ENCODE assay signal across 10 cellular contexts in genomic region chr1:113153116-113153803, GRCh38.
DNase-seq lines count a peak whose midpoint lies in the region; ATAC-seq and TF ChIP-seq lines count a peak whose summit lies in the region.
"Had no signal": no experiment of that assay in that cellular context is flagged by ENCODE, and none has a peak within 500 bp of the region (broad histone marks: within the 10 kb centered on the region; RNA-seq: fewer than 3 reads in every experiment).

No MANE protein-coding gene starts in this region.

- no peak for TF ChIP-seq POLR2A in IMR-90 (IDR thresholded peaks at IDR 0.05; ENCODE audit: low read depth, low read length)
- no peak for TF ChIP-seq POLR2A in testis (IDR thresholded peaks at IDR 0.05)

- intact Hi-C loops in IMR-90 (cut with micrococcal nuclease) (no loop called here), sciatic nerve (cut with DNase I) (no loop called here), posterior cingulate gyrus (cut with DNase I) (no loop called here), testis (cut with DNase I; ENCODE audit: low total_unique reads) (no loop called here)

- H2BK5ac ChIP-seq in IMR-90 (ENCODE audit: low read depth, low read length, poor library complexity, severe bottlenecking): no peak overlapping the region

- dilution Hi-C loops in IMR-90 (cut with HindIII; ENCODE audit: low sequenced_read_pairs, unreplicated experiment): no loop called here

- peak; percentile 35; the same call in 1 of the 2 replicates for ATAC-seq in IMR-90 (ENCODE audit: low read depth)
- peak; percentile 74 for ATAC-seq in sciatic nerve
- no peak for ATAC-seq in activated naive CD4-positive, alpha-beta T cell treated with anti-CD3 and anti-CD28 coated beads, Interleukin-2, amount 50 U/mL, for 72 hours

- H3K56ac ChIP-seq in IMR-90 (ENCODE audit: extremely low read depth, insufficient read depth, low read length): no peak overlapping the region

- DNase-seq in IMR-90: no peak
- DNase-seq in RWPE1 (ENCODE audit: low spot score): peak; percentile 52
- peak; percentile 45 for DNase-seq in fibroblast of mammary gland (ENCODE audit: low read depth)
- DNase-seq in sciatic nerve (ENCODE audit: low spot score): no peak
- no peak for DNase-seq in posterior cingulate gyrus
- DNase-seq in activated naive CD4-positive, alpha-beta T cell treated with anti-CD3 and anti-CD28 coated beads, Interleukin-2, amount 50 U/mL, for 72 hours (ENCODE audit: low spot score in 2 of 2): no peak
- no peak for DNase-seq in testis
- DNase-seq: activated CD4-positive, alpha-beta T cell treated with anti-CD3 and anti-CD28 coated beads for 48 hours; activated gamma-delta T cell had no signal

- H3K9me3 ChIP-seq in IMR-90 (ENCODE audit: control insufficient read depth, insufficient read depth, low read length) (peaks cover 5% of the 10 kb centered on the region; the same call in 1 of the 2 replicates), testis (no peaks in the 10 kb centered on the region)

- no peak overlapping the region for H3K4me2 ChIP-seq in IMR-90 (ENCODE audit: low read depth, low read length)

- no peak overlapping the region for H2AFZ ChIP-seq in IMR-90 (replicated peaks; ENCODE audit: low read length, poor library complexity)

- BruUV-seq in IMR-90 (replicated peaks; lab: Mats Ljungman, UMichigan): no TSS peak

- H4K91ac ChIP-seq in IMR-90 (ENCODE audit: insufficient read depth, low read depth, low read length): no peak overlapping the region

- H2AK9ac ChIP-seq in IMR-90 (replicated peaks; ENCODE audit: low read depth, low read length, poor library complexity): no peak overlapping the region

- TF ChIP-seq RAD21 in IMR-90 (IDR thresholded peaks at IDR 0.05; ENCODE audit: low read length): no peak

- H3K36me3 Mint-ChIP-seq in activated naive CD4-positive, alpha-beta T cell treated with anti-CD3 and anti-CD28 coated beads, Interleukin-2, amount 50 U/mL, for 72 hours: peaks cover 0 to 20% of the 10 kb centered on the region in 2 donors

- no peak overlapping the region for H3K27ac ChIP-seq in IMR-90 (ENCODE audit: insufficient read depth, low read length)
- no peak overlapping the region for H3K27ac ChIP-seq in RWPE1
- no peak overlapping the region for H3K27ac ChIP-seq in testis

- H2BK120ac ChIP-seq in IMR-90 (ENCODE audit: low read depth, low read length): no peak overlapping the region

- no peak overlapping the region for H3K23ac ChIP-seq in IMR-90 (ENCODE audit: low read depth, low read length)

- no peak overlapping the region for H2BK15ac ChIP-seq in IMR-90 (ENCODE audit: low read depth, low read length)

- no peaks in the 10 kb centered on the region for H4K20me1 ChIP-seq in IMR-90 (ENCODE audit: insufficient read depth, low read length)

- CTCF ChIA-PET in IMR-90 (lab: Yijun Ruan, JAX): interaction anchor here (0.6 kb wide), 1 partner anchor 219 kb away, joined by 3 read pairs; no protein-coding TSS in a partner anchor
- CTCF ChIA-PET in RWPE1 (lab: Yijun Ruan, JAX): interaction anchor here (0.7 kb wide), 2 partner anchors 36 to 108 kb away, joined by 3 to 4 read pairs; no protein-coding TSS in a partner anchor

- no peak overlapping the region for H4K5ac ChIP-seq in IMR-90 (ENCODE audit: low read depth, low read length)

- peak overlapping the region in 1 of 2 donors; percentile 33 for H3K27ac Mint-ChIP-seq in activated naive CD4-positive, alpha-beta T cell treated with anti-CD3 and anti-CD28 coated beads, Interleukin-2, amount 50 U/mL, for 72 hours
- H3K27ac Mint-ChIP-seq: stimulated activated naive CD8-positive, alpha-beta T cell treated with anti-CD3 and anti-CD28 coated beads, Interleukin-15, Interleukin-2, amounts not matched to agents 100 ng/mL and 50 ng/mL, for 24 hours had no signal

- H3K14ac ChIP-seq in IMR-90 (replicated peaks; ENCODE audit: low read depth, low read length): no peak overlapping the region

- H3K36me3 ChIP-seq in IMR-90 (ENCODE audit: control insufficient read depth, insufficient read depth, low read length) (no peaks in the 10 kb centered on the region), testis (ENCODE audit: low read depth, missing control alignments) (no peaks in the 10 kb centered on the region)

- no peak overlapping the region for H2BK20ac ChIP-seq in IMR-90 (ENCODE audit: low read depth, low read length)

- no peak overlapping the region for H3K18ac ChIP-seq in IMR-90 (ENCODE audit: low read depth, low read length)

- H3K79me1 ChIP-seq in IMR-90 (ENCODE audit: low read depth in 1 of 2, low read length in 2 of 2): no peaks in the 10 kb centered on the region

- H3K9me3 Mint-ChIP-seq in activated naive CD4-positive, alpha-beta T cell treated with anti-CD3 and anti-CD28 coated beads, Interleukin-2, amount 50 U/mL, for 72 hours: peaks cover 7 to 12% of the 10 kb centered on the region in 2 donors

- H3K27me3 ChIP-seq in IMR-90 (ENCODE audit: control insufficient read depth, insufficient read depth, low read length): no peaks in the 10 kb centered on the region
- no peaks in the 10 kb centered on the region for H3K27me3 ChIP-seq in testis

- H3K4me3 ChIP-seq in IMR-90 (ENCODE audit: insufficient read depth, low read depth, low read length) (no peak overlapping the region), fibroblast of mammary gland (ENCODE audit: control insufficient read depth, low read depth, low read length) (no peak overlapping the region), testis (no peak overlapping the region)

- H3K9ac ChIP-seq in IMR-90 (ENCODE audit: low read depth, low read length): no peak overlapping the region

- in situ Hi-C loops in IMR-90 (cut with MboI; ENCODE audit: low sequenced_read_pairs): no loop called here

- 79% methylated on average over 2 of the region's 5 CpGs; no CpG with 5 or more reads in 1 of the 2 experiments for WGBS in IMR-90 (ENCODE audit: extremely low coverage in 2 of 2, insufficient read length in 1 of 2), 2 experiments
- WGBS in testis, 2 donors: 82 to 89% methylated on average over 5 of the region's 5 CpGs

- no peak for TF ChIP-seq CTCF in IMR-90 (conservative IDR thresholded peaks at IDR 0.05; ENCODE audit: low read depth, low read length)
- TF ChIP-seq CTCF in RWPE1 (conservative IDR thresholded peaks at IDR 0.05; ENCODE audit: low read depth): no peak
- TF ChIP-seq CTCF in fibroblast of mammary gland (conservative IDR thresholded peaks at IDR 0.05; ENCODE audit: control insufficient read depth, insufficient read depth, low read depth, low read length): no peak
- TF ChIP-seq CTCF in testis (IDR thresholded peaks at IDR 0.05): no peak

- no peak overlapping the region for H3K4ac ChIP-seq in IMR-90 (ENCODE audit: low read depth, low read length)

- H4K8ac ChIP-seq in IMR-90 (ENCODE audit: low read depth in 2 of 2, low read length in 2 of 2): no peak overlapping the region

- POLR2A ChIA-PET in IMR-90 (lab: Charles Lee; ENCODE audit: unreplicated experiment): no interaction called here
- POLR2A ChIA-PET in RWPE1 (lab: Yijun Ruan, JAX; ENCODE audit: low non-redundant PET): no interaction called here

- H3K9me1 ChIP-seq in IMR-90 (ENCODE audit: insufficient read depth, low read length): no peaks in the 10 kb centered on the region

- no peaks in the 10 kb centered on the region for H3K4me1 ChIP-seq in IMR-90 (ENCODE audit: control insufficient read depth, insufficient read depth, low read length)
- H3K4me1 ChIP-seq in testis: no peaks in the 10 kb centered on the region

- no peak overlapping the region for H2AK5ac ChIP-seq in IMR-90 (ENCODE audit: low read depth, low read length)

TF ChIP-seq in IMR-90, 13 proteins besides CTCF, POLR2A, EP300 and RAD21:
- TF ChIP-seq CEBPB (IDR thresholded peaks at IDR 0.05; ENCODE audit: low read depth, low read length): no peak
- TF ChIP-seq, protein P1, sequence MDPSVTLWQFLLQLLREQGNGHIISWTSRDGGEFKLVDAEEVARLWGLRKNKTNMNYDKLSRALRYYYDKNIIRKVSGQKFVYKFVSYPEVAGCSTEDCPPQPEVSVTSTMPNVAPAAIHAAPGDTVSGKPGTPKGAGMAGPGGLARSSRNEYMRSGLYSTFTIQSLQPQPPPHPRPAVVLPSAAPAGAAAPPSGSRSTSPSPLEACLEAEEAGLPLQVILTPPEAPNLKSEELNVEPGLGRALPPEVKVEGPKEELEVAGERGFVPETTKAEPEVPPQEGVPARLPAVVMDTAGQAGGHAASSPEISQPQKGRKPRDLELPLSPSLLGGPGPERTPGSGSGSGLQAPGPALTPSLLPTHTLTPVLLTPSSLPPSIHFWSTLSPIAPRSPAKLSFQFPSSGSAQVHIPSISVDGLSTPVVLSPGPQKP (IDR thresholded peaks at IDR 0.05; ENCODE audit: borderline replicate concordance, low read depth, low read length): no peak
- TF ChIP-seq, protein P2, sequence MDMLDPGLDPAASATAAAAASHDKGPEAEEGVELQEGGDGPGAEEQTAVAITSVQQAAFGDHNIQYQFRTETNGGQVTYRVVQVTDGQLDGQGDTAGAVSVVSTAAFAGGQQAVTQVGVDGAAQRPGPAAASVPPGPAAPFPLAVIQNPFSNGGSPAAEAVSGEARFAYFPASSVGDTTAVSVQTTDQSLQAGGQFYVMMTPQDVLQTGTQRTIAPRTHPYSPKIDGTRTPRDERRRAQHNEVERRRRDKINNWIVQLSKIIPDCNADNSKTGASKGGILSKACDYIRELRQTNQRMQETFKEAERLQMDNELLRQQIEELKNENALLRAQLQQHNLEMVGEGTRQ (IDR thresholded peaks at IDR 0.05; ENCODE audit: low read depth, low read length): no peak
- TF ChIP-seq SMC3 (IDR thresholded peaks at IDR 0.05; ENCODE audit: low read depth, low read length): no peak
- TF ChIP-seq CHD1 (IDR thresholded peaks at IDR 0.05; ENCODE audit: low read depth, low read length): no peak
- no peak for TF ChIP-seq BHLHE40 (IDR thresholded peaks at IDR 0.05; ENCODE audit: low read depth, low read length)
- TF ChIP-seq FOS (IDR thresholded peaks at IDR 0.05; ENCODE audit: low read depth, low read length): no peak
- no peak for TF ChIP-seq MAZ (IDR thresholded peaks at IDR 0.05; ENCODE audit: borderline replicate concordance, low read depth, low read length)
- TF ChIP-seq MAFK (IDR thresholded peaks at IDR 0.05; ENCODE audit: low read depth, low read length): no peak
- no peak for TF ChIP-seq NFE2L2 (IDR thresholded peaks at IDR 0.05; ENCODE audit: low read depth, low read length)
- no peak for TF ChIP-seq RCOR1 (IDR thresholded peaks at IDR 0.05; ENCODE audit: insufficient replicate concordance, low read length)
- no peak for TF ChIP-seq RFX5 (IDR thresholded peaks at IDR 0.05; ENCODE audit: low read depth, low read length)
- no peak for TF ChIP-seq MXI1 (IDR thresholded peaks at IDR 0.05; ENCODE audit: borderline replicate concordance, low read depth, low read length)

Comparison
In these comparisons a context has a peak if more than half of its experiments do, and no peak if none do; other contexts are left out.
1. ATAC-seq: peak in IMR-90 (single experiment) and sciatic nerve (single experiment); none in activated naive CD4-positive, alpha-beta T cell treated with anti-CD3 and anti-CD28 coated beads, Interleukin-2, amount 50 U/mL, for 72 hours (0 of 2).
2. DNase-seq: peak in RWPE1 (single experiment) and fibroblast of mammary gland (single experiment); none in IMR-90 (single experiment), sciatic nerve (single experiment), posterior cingulate gyrus (0 of 10), activated naive CD4-positive, alpha-beta T cell treated with anti-CD3 and anti-CD28 coated beads, Interleukin-2, amount 50 U/mL, for 72 hours (0 of 2) and testis (single experiment).